ENCODE assay signal across 1 cellular context in genomic region chr1:207826557-207827487, GRCh38.
TF ChIP-seq lines count a peak whose summit lies in the region.

No MANE protein-coding gene starts in this region.

TF ChIP-seq in HepG2, 621 proteins besides CTCF, POLR2A, EP300 and RAD21 (continued from another document and continues in another):
- no peak for TF ChIP-seq AKNA (CRISPR knock-in tag; IDR thresholded peaks at IDR 0.05; ENCODE audit: borderline replicate concordance)
- TF ChIP-seq THAP11 (CRISPR knock-in tag; IDR thresholded peaks at IDR 0.05) = 0 out of 2 replicates have a peak, but pooled peaks have one; percentile 9
- no peak for TF ChIP-seq SSRP1 (CRISPR knock-in tag; IDR thresholded peaks at IDR 0.05)
- TF ChIP-seq ARID5B (CRISPR knock-in tag; IDR thresholded peaks at IDR 0.05) = peak; percentile 8; the same call in 1 of the 2 replicates
- TF ChIP-seq ZBTB40 (IDR thresholded peaks at IDR 0.05) = no peak
- peak; percentile 33; the same call in 1 of the 2 replicates for TF ChIP-seq ZBTB40 (CRISPR knock-in tag; IDR thresholded peaks at IDR 0.05)
- no peak for TF ChIP-seq SMAD1 (CRISPR knock-in tag; IDR thresholded peaks at IDR 0.05; ENCODE audit: borderline replicate concordance, low read depth)
- no peak for TF ChIP-seq SYNCRIP (IDR thresholded peaks at IDR 0.05; ENCODE audit: insufficient read depth, low read depth, low read length)
- TF ChIP-seq BATF2 (CRISPR knock-in tag; IDR thresholded peaks at IDR 0.05) = no peak
- TF ChIP-seq ZBTB7B (CRISPR knock-in tag; IDR thresholded peaks at IDR 0.05) = no peak
- TF ChIP-seq SPEN (CRISPR knock-in tag; IDR thresholded peaks at IDR 0.05; ENCODE audit: low read depth) = no peak
- TF ChIP-seq ZNF614 (CRISPR knock-in tag; IDR thresholded peaks at IDR 0.05; ENCODE audit: borderline replicate concordance) = no peak
- TF ChIP-seq ZNF552 (CRISPR knock-in tag; IDR thresholded peaks at IDR 0.05; ENCODE audit: borderline replicate concordance) = no peak
- TF ChIP-seq HIC2 (CRISPR knock-in tag; IDR thresholded peaks at IDR 0.05; ENCODE audit: low read depth) = no peak
- peak; percentile 44 for TF ChIP-seq BCL6 (CRISPR knock-in tag; IDR thresholded peaks at IDR 0.05)
- TF ChIP-seq PHF8 (CRISPR knock-in tag; IDR thresholded peaks at IDR 0.05) = peak; percentile 26; the same call in 1 of the 2 replicates
- no peak for TF ChIP-seq ZHX2 (IDR thresholded peaks at IDR 0.05; ENCODE audit: low read depth)
- TF ChIP-seq ZHX2 (CRISPR knock-in tag; IDR thresholded peaks at IDR 0.05; ENCODE audit: borderline replicate concordance) = no peak
- no peak for TF ChIP-seq ZNF180 (CRISPR knock-in tag; IDR thresholded peaks at IDR 0.05; ENCODE audit: borderline replicate concordance, low read depth)
- TF ChIP-seq HNF4G (IDR thresholded peaks at IDR 0.05; ENCODE audit: borderline replicate concordance, low read depth, low read length) = peak; percentile 71
- no peak for TF ChIP-seq HNF4G (CRISPR knock-in tag; IDR thresholded peaks at IDR 0.05; ENCODE audit: borderline replicate concordance, low read depth)
- TF ChIP-seq CHD4 (IDR thresholded peaks at IDR 0.05; ENCODE audit: borderline replicate concordance, low read length) = no peak
